Comparison of ENCODE assay signal across 15 cellular contexts in genomic region chr2:237361194-237361986, GRCh38. TPM values are rescaled to one million over a fixed set of nuclear protein-coding genes. Genes with fewer than 3 reads are reported as not detected.
DNase-seq lines count a peak whose midpoint lies in the region; ATAC-seq, FAIRE-seq and TF ChIP-seq lines count a peak whose summit lies in the region.
"Had no signal": no experiment of that assay in that cellular context is flagged by ENCODE, and none has a peak within 500 bp of the region (broad histone marks: within the 10 kb centered on the region; RNA-seq: fewer than 3 reads in every experiment).

No MANE protein-coding gene starts in this region.

- in situ Hi-C loops in HepG2 (cut with HindIII; ENCODE audit: extremely low pct_ligation_motif_present, low pct_unique_long_range_greater_than_20kb), result no loop called here

- no peak overlapping the region for H3K4me2 ChIP-seq in HepG2 (ENCODE audit: low read depth, low read length)
- no peak overlapping the region for H3K4me2 ChIP-seq in osteoblast (ENCODE audit: insufficient read depth, low read length)

- FAIRE-seq in HepG2 (lab: Jason Lieb, UNC), result no peak

- no peaks in the 10 kb centered on the region for H3K9me3 ChIP-seq in HepG2 (ENCODE audit: low read length)
- H3K9me3 ChIP-seq in right lobe of liver, result no peaks in the 10 kb centered on the region
- no peaks in the 10 kb centered on the region for H3K9me3 ChIP-seq in osteoblast (ENCODE audit: low read depth, low read length)

- H2AFZ ChIP-seq in HepG2 (ENCODE audit: low read length) (no peak overlapping the region), osteoblast (ENCODE audit: low read length) (no peak overlapping the region)

- intact Hi-C loops in HepG2 (cut with micrococcal nuclease; ENCODE audit: unreplicated experiment) (no loop called here), right lobe of liver (cut with DNase I) (no loop called here)

- no peak for TF ChIP-seq RAD21 in HepG2 (CRISPR knock-in tag; IDR thresholded peaks at IDR 0.05)

- H3K27me3 ChIP-seq in HepG2 (ENCODE audit: control insufficient read depth in 1 of 2, insufficient read depth in 2 of 2, low read length in 2 of 2), result peaks cover 11 to 87% of the 10 kb centered on the region in 2 experiments; a peak in 4 of 5 replicates
- no peaks in the 10 kb centered on the region for H3K27me3 ChIP-seq in right lobe of liver
- H3K27me3 ChIP-seq in osteoblast (ENCODE audit: insufficient read depth, low read length), result no peaks in the 10 kb centered on the region

- TF ChIP-seq POLR2A in HepG2 (IDR thresholded peaks at IDR 0.05; ENCODE audit: insufficient read depth in 1 of 2, low read depth in 2 of 2, low read length in 2 of 2), result no peak
- TF ChIP-seq POLR2A in right lobe of liver (IDR thresholded peaks at IDR 0.05), result no peak

- ATAC-seq in HepG2, result no peak
- no peak for ATAC-seq in right lobe of liver
- ATAC-seq in HG02642 (IDR thresholded peaks at IDR 0.05; ENCODE audit: poor library complexity, unreplicated experiment), result no peak
- ATAC-seq in GM21515 (IDR thresholded peaks at IDR 0.05; ENCODE audit: unreplicated experiment), result no peak

- H3K9ac ChIP-seq in HepG2 (ENCODE audit: insufficient read depth, low read depth, low read length), result no peak overlapping the region

- BruUV-seq in HepG2 (replicated peaks; lab: Mats Ljungman, UMichigan), result no TSS peak

- WGBS in HepG2 (ENCODE audit: low lambda C conversion rate), result 34% methylated on average over 21 of the region's 21 CpGs
- WGBS in right lobe of liver (ENCODE audit: insufficient coverage, low coverage, low lambda C conversion rate, missing lambda C conversion rate), result 59% methylated on average over 15 of the region's 21 CpGs

- POLR2A ChIA-PET in HepG2 (lab: Yijun Ruan, JAX), result no interaction called here

- TF ChIP-seq EP300 in HepG2 (IDR thresholded peaks at IDR 0.05; ENCODE audit: low read depth in 2 of 2, low read length in 2 of 2) (no peak), HepG2 (CRISPR knock-in tag; IDR thresholded peaks at IDR 0.05; ENCODE audit: borderline replicate concordance) (no peak)

- H3K4me1 ChIP-seq in HepG2 (ENCODE audit: insufficient read depth, low read length) (no peaks in the 10 kb centered on the region), right lobe of liver (no peaks in the 10 kb centered on the region), osteoblast (ENCODE audit: insufficient read depth, low read length) (peaks cover 4% of the 10 kb centered on the region)

- DNase-seq in HepG2 (ENCODE audit: low spot score) (no peak), right lobe of liver (no peak), foreskin fibroblast (peak; percentile 23 to 77), osteoblast (ENCODE audit: insufficient read length, low spot score, missing footprints) (peak; percentile 87), NCI-H1048 (lab: John Stamatoyannopoulos, UW) (no peak), SHP77 treated with DMSO at 0.1 percent for 48 hours (lab: John Stamatoyannopoulos, UW) (no peak)
- DNase-seq: activated CD4-positive, CD25-positive, alpha-beta regulatory T cell treated with anti-CD3 and anti-CD28 coated beads, Interleukin-2, amount 50 U/mL, for 72 hours; activated naive CD4-positive, alpha-beta T cell; KBM-7; NCI-H1105; nephron progenitor cell; stimulated activated CD4-positive, alpha-beta T cell treated with anti-CD3 and anti-CD28 coated beads, Interleukin-4, amount 100 ng/mL, for 24 hours had no signal

- no peak overlapping the region for H3K4me3 ChIP-seq in HepG2 (replicated peaks in 1 of 3; ENCODE audit: insufficient read depth in 1 of 3, low read depth in 2 of 3, low read length in 3 of 3)
- H3K4me3 ChIP-seq in right lobe of liver, result no peak overlapping the region
- no peak overlapping the region for H3K4me3 ChIP-seq in foreskin fibroblast (ENCODE audit: low read depth in 1 of 2, low read length in 2 of 2)
- H3K4me3 ChIP-seq in osteoblast (ENCODE audit: insufficient read depth, low read length), result no peak overlapping the region
- H3K4me3 ChIP-seq: lung had no signal

- H4K20me1 ChIP-seq in HepG2 (ENCODE audit: insufficient read depth, low read length) (no peaks in the 10 kb centered on the region), osteoblast (ENCODE audit: insufficient read depth, low read length) (peaks cover 15% of the 10 kb centered on the region)

- TF ChIP-seq CTCF in HepG2 (CRISPR knock-in tag; IDR thresholded peaks at IDR 0.05), result no peak
- TF ChIP-seq CTCF in right lobe of liver (IDR thresholded peaks at IDR 0.05), result no peak
- TF ChIP-seq CTCF in foreskin fibroblast (IDR thresholded peaks at IDR 0.05; ENCODE audit: low read depth, low read length), result no peak
- no peak for TF ChIP-seq CTCF in osteoblast (IDR thresholded peaks at IDR 0.05; ENCODE audit: extremely low read depth, low read depth, low read length)

- no peak overlapping the region for H3K27ac ChIP-seq in HepG2 (ENCODE audit: extremely low read length, insufficient read depth, low read length)
- H3K27ac ChIP-seq in right lobe of liver, result no peak overlapping the region
- peak overlapping the region; percentile 51 for H3K27ac ChIP-seq in osteoblast (ENCODE audit: low read depth, low read length)

- CTCF ChIA-PET in HepG2 (lab: Yijun Ruan, JAX; ENCODE audit: low intra/inter-chr PET ratio, low total read pairs), result no interaction called here

- no peaks in the 10 kb centered on the region for H3K79me2 ChIP-seq in HepG2 (ENCODE audit: insufficient read depth, low read length)
- H3K79me2 ChIP-seq in osteoblast (ENCODE audit: insufficient read depth, low read length), result peaks cover 90% of the 10 kb centered on the region

- H3K36me3 ChIP-seq in HepG2 (replicated peaks in 1 of 2; ENCODE audit: control insufficient read depth in 1 of 2, insufficient read depth in 2 of 2, low read length in 2 of 2) (no peaks in the 10 kb centered on the region), right lobe of liver (no peaks in the 10 kb centered on the region), osteoblast (ENCODE audit: insufficient read depth, low read length) (peaks cover 100% of the 10 kb centered on the region)

TF ChIP-seq in HepG2, 621 proteins besides CTCF, POLR2A, EP300 and RAD21:
- no peak for TF ChIP-seq GPN1 (CRISPR knock-in tag; IDR thresholded peaks at IDR 0.05; ENCODE audit: borderline replicate concordance)
- peak; percentile 86; the same call in 1 of the 2 replicates for TF ChIP-seq EZH2 (conservative IDR thresholded peaks at IDR 0.05; ENCODE audit: low read depth, low read length)

RNA-seq across cellular contexts. Expression of gene COL6A3, which starts 52.6 kb away (rescaled TPM):
- total RNA-seq in HepG2 (2016; rRNA removed; fragmentation: Illumina TruSeq; extraction: Trizol) (not detected in 2 replicates), right lobe of liver (10 to 100 TPM in 3 of 6 experiments, 1 to 10 TPM in 3; 4.5 to 21.1 (median 8.8) TPM), osteoblast (4,017 and 4,247 TPM in 2 replicates)
- total RNA-seq in HepG2 (2016; cell fraction: cytosol; rRNA removed; fragmentation: Illumina TruSeq; extraction: Trizol; ENCODE audit: low read depth), result not detected in 2 replicates
- not detected in 2 replicates for total RNA-seq in HepG2 (2016; cell fraction: insoluble cytoplasmic fraction; rRNA removed; fragmentation: Illumina TruSeq; extraction: Trizol)
- total RNA-seq in HepG2 (2016; cell fraction: membrane; rRNA removed; fragmentation: Illumina TruSeq; extraction: Trizol), result not detected in 2 replicates
- not detected in 2 replicates for total RNA-seq in HepG2 (2016; cell fraction: nucleus; rRNA removed; fragmentation: Illumina TruSeq; extraction: Trizol)
- 0.01 and 0.03 TPM in 2 replicates for polyA plus RNA-seq in HepG2 (2011; rRNA removed)
- polyA plus RNA-seq in HepG2 (2011; cell fraction: cytosol; rRNA removed), result under 0.01 and 0.01 TPM in 2 replicates
- polyA plus RNA-seq in HepG2 (2011; cell fraction: nucleus; rRNA removed), result 0.10 and 0.12 TPM in 2 replicates
- 0.09 TPM in 1 of 2 replicates, not detected in the other for polyA plus RNA-seq in HepG2 (2012)
- polyA plus RNA-seq in HepG2 (2016; cell fraction: cytosol; fragmentation: Illumina TruSeq; extraction: Trizol; ENCODE audit: low read depth), result not detected in 2 replicates
- polyA plus RNA-seq in HepG2 (2016; cell fraction: insoluble cytoplasmic fraction; fragmentation: Illumina TruSeq; extraction: Trizol; ENCODE audit: low read depth), result not detected in 2 replicates
- not detected in 2 replicates for polyA plus RNA-seq in HepG2 (2016; cell fraction: membrane; fragmentation: Illumina TruSeq; extraction: Trizol; ENCODE audit: low read depth)
- not detected in 2 replicates for polyA plus RNA-seq in HepG2 (2016; cell fraction: nucleus; fragmentation: Illumina TruSeq; extraction: Trizol; ENCODE audit: insufficient read depth, low read depth)
- polyA minus RNA-seq in HepG2 (2011; rRNA and poly(A)+ RNA removed; ENCODE audit: low replicate concordance), result 0.02 and 0.06 TPM in 2 replicates
- not detected in 2 replicates for polyA minus RNA-seq in HepG2 (2011; cell fraction: cytosol; rRNA and poly(A)+ RNA removed)
- under 0.01 TPM in 1 of 2 replicates, not detected in the other for polyA minus RNA-seq in HepG2 (2011; cell fraction: nucleus; rRNA and poly(A)+ RNA removed)

Comparison
In these comparisons a context has a peak if more than half of its experiments do, and no peak if none do; other contexts are left out.
1. DNase-seq: peak in foreskin fibroblast (2 of 2) and osteoblast (single experiment); none in HepG2 (single experiment), right lobe of liver (0 of 3), NCI-H1048 (single experiment) and SHP77 treated with DMSO at 0.1 percent for 48 hours (single experiment).
2. RNA of gene COL6A3, which starts 52.6 kb away (total RNA-seq): 4,017 to 4,247 TPM in osteoblast; 4.5 to 21.1 TPM in right lobe of liver and not detected in HepG2; every median in the first group is over 100 times any median in the second.